ENCODE assay signal across 13 cellular contexts in genomic region chr10:48336978-48337599, GRCh38.
DNase-seq lines count a peak whose midpoint lies in the region; ATAC-seq lines count a peak whose summit lies in the region.
"Had no signal": no experiment of that assay in that cellular context is flagged by ENCODE, and none has a peak within 500 bp of the region (broad histone marks: within the 10 kb centered on the region; RNA-seq: fewer than 3 reads in every experiment).

No MANE protein-coding gene starts in this region.

- no peak for DNase-seq in NCI-H2227 (lab: John Stamatoyannopoulos, UW; ENCODE audit: unreplicated experiment)
- no peak for DNase-seq in UCSD-AML1 (lab: John Stamatoyannopoulos, UW; ENCODE audit: unreplicated experiment)
- no peak for DNase-seq in dedifferentiated amniotic fluid mesenchymal stem cell (ENCODE audit: extremely low spot score)
- DNase-seq in NCI-H226 = no peak
- DNase-seq: DND-41, KBM-7, NCI-H345, psoas muscle, testis had no signal

- ATAC-seq in GM18498 (IDR thresholded peaks at IDR 0.05; ENCODE audit: unreplicated experiment) = peak; percentile 74
- ATAC-seq in GM19372 (IDR thresholded peaks at IDR 0.05; ENCODE audit: low read depth, unreplicated experiment) = peak; percentile 83
- ATAC-seq in HG02798 (IDR thresholded peaks at IDR 0.05; ENCODE audit: poor library complexity, unreplicated experiment) = peak; percentile 78
- peak; percentile 80 for ATAC-seq in HG03469 (IDR thresholded peaks at IDR 0.05; ENCODE audit: unreplicated experiment)
- ATAC-seq: psoas muscle had no signal
